Comparison of ENCODE assay signal across 18 cellular contexts in genomic region chr19:30402790-30403189, GRCh38. TPM values are rescaled to one million over a fixed set of nuclear protein-coding genes. Genes with fewer than 3 reads are reported as not detected.
"Had no signal": no experiment of that assay in that cellular context is flagged by ENCODE, and none has a peak within 500 bp of the region (broad histone marks: within the 10 kb centered on the region; RNA-seq: fewer than 3 reads in every experiment).

No MANE protein-coding gene starts in this region.

- DNase-seq: activated B cell treated with CpG ODN at 0.5 μM for 24 hours; activated CD4-positive, alpha-beta T cell treated with anti-CD3 and anti-CD28 coated beads for 48 hours; activated CD8-positive, alpha-beta memory T cell treated with anti-CD3 and anti-CD28 coated beads for 24 hours; activated naive CD8-positive, alpha-beta T cell treated with anti-CD3 and anti-CD28 coated beads for 36 hours; brain microvascular endothelial cell; endodermal cell; erythroblast; left ventricle myocardium superior; occipital lobe; stimulated activated CD4-positive, alpha-beta T cell treated with anti-CD3 and anti-CD28 coated beads, Interleukin-1b, Interleukin-23, amount 100 ng/mL, for 48 hours; stimulated activated naive CD8-positive, alpha-beta T cell treated with anti-CD3 and anti-CD28 coated beads, Interleukin-15, amount 100 ng/mL, for 72 hours had no signal

- ATAC-seq: gastroesophageal sphincter; left ventricle myocardium superior; natural killer cell treated with Interleukin-12 subunit alpha and Interleukin-12 subunit beta and Interleukin-15 and Interleukin-18, amount 100 ng/mL, for 72 hours; stimulated activated naive CD8-positive, alpha-beta T cell treated with anti-CD3 and anti-CD28 coated beads, Interleukin-15, amount 100 ng/mL, for 72 hours had no signal

- H3K27ac ChIP-seq: brain microvascular endothelial cell, gastroesophageal sphincter, thoracic aorta had no signal

- H3K9me3 ChIP-seq: gastroesophageal sphincter, thoracic aorta had no signal

- H3K4me1 ChIP-seq: gastroesophageal sphincter had no signal

- H3K36me3 ChIP-seq: brain microvascular endothelial cell, gastroesophageal sphincter, thoracic aorta had no signal

- H3K4me3 ChIP-seq: gastroesophageal sphincter, thoracic aorta had no signal

- H3K27me3 ChIP-seq: brain microvascular endothelial cell had no signal

- FAIRE-seq: TTC549 had no signal

RNA-seq across cellular contexts. Expression of gene ZNF536, which starts 30.6 kb away (rescaled TPM):
- total RNA-seq: activated B cell treated with CpG ODN at 0.5 μM for 24 hours; activated naive CD8-positive, alpha-beta T cell treated with anti-CD3 and anti-CD28 coated beads for 36 hours; endodermal cell; mesenteric fat pad; natural killer cell treated with Interleukin-12 subunit alpha and Interleukin-12 subunit beta and Interleukin-15 and Interleukin-18, amount 100 ng/mL, for 72 hours; pulmonary artery endothelial cell; T-helper 2 cell treated with Interferon-gamma antibody and Interleukin-4, amounts not matched to agents 100 ng/mL and 5 ng/mL, for 36 hours had no signal
